ENCODE assay signal across 26 cellular contexts in genomic region chr11:119445850-119446249, GRCh38. TPM values are rescaled to one million over a fixed set of nuclear protein-coding genes. Genes with fewer than 3 reads are reported as not detected.
DNase-seq lines count a peak whose midpoint lies in the region; ATAC-seq and TF ChIP-seq lines count a peak whose summit lies in the region.
"Had no signal": no experiment of that assay in that cellular context is flagged by ENCODE, and none has a peak within 500 bp of the region (broad histone marks: within the 10 kb centered on the region; RNA-seq: fewer than 3 reads in every experiment).

No MANE protein-coding gene starts in this region.

- H3K4me3 ChIP-seq in GM23248 (no peak overlapping the region), esophagus muscularis mucosa (no peak overlapping the region), muscle layer of duodenum (ENCODE audit: low read depth in 1 of 2, low read length in 2 of 2) (no peak overlapping the region), suprapubic skin (no peak overlapping the region)
- H3K4me3 ChIP-seq: cardiac muscle cell, coronary artery, K562, left ventricle myocardium inferior, MG63 had no signal

- no peaks in the 10 kb centered on the region for H3K9me2 ChIP-seq in GM23248 (ENCODE audit: insufficient read depth)

- H3K27me3 ChIP-seq in GM23248 (replicated peaks; ENCODE audit: insufficient read depth): no peaks in the 10 kb centered on the region
- H3K27me3 ChIP-seq in esophagus muscularis mucosa: no peaks in the 10 kb centered on the region
- no peaks in the 10 kb centered on the region for H3K27me3 ChIP-seq in muscle layer of duodenum (ENCODE audit: low read depth, low read length)
- no peaks in the 10 kb centered on the region for H3K27me3 ChIP-seq in suprapubic skin
- H3K27me3 ChIP-seq: cardiac muscle cell, MG63 had no signal

- WGBS in GM23248 (ENCODE audit: low coverage in 1 of 2, low lambda C conversion rate in 2 of 2, missing lambda C conversion rate in 2 of 2), 2 experiments: 36 to 46% methylated on average over 4 of the region's 4 CpGs
- 50% methylated on average over 4 of the region's 4 CpGs for WGBS in esophagus muscularis mucosa
- WGBS in suprapubic skin: 61% methylated on average over 4 of the region's 4 CpGs

- peak overlapping the region; percentile 56 for H2AFZ ChIP-seq in GM23248

- H3K9me3 Mint-ChIP-seq in activated naive CD4-positive, alpha-beta T cell treated with anti-CD3 and anti-CD28 coated beads, Interleukin-2, amount 10 ng/mL, durations not matched to agents 7 days and 5 days: no peaks in the 10 kb centered on the region
- H3K9me3 Mint-ChIP-seq: activated CD4-positive, alpha-beta memory T cell treated with anti-CD3 and anti-CD28 coated beads for 36 hours; activated naive CD4-positive, alpha-beta T cell treated with anti-CD3 and anti-CD28 coated beads, Interleukin-2, amount 50 U/mL, for 24 hours; activated T-helper 17 cell treated with anti-CD3 and anti-CD28 coated beads, Interleukin-2, amount 50 U/mL, for 72 hours; effector memory CD8-positive, alpha-beta T cell; natural killer cell treated with Interleukin-12 subunit alpha and Interleukin-12 subunit beta and Interleukin-15 and Interleukin-18, amount 100 ng/mL, for 72 hours had no signal

- no peak overlapping the region for H3K9ac ChIP-seq in GM23248

- H3K36me3 Mint-ChIP-seq in activated naive CD4-positive, alpha-beta T cell treated with anti-CD3 and anti-CD28 coated beads, Interleukin-2, amount 10 ng/mL, durations not matched to agents 7 days and 5 days: no peaks in the 10 kb centered on the region
- H3K36me3 Mint-ChIP-seq: activated CD4-positive, alpha-beta memory T cell treated with anti-CD3 and anti-CD28 coated beads for 36 hours; CD4-positive, CD25-positive, alpha-beta regulatory T cell; natural killer cell treated with Interleukin-12 subunit alpha and Interleukin-12 subunit beta and Interleukin-15 and Interleukin-18, amount 100 ng/mL, for 72 hours had no signal

- H3K4me1 Mint-ChIP-seq in activated naive CD4-positive, alpha-beta T cell treated with anti-CD3 and anti-CD28 coated beads, Interleukin-2, amount 10 ng/mL, durations not matched to agents 7 days and 5 days: peaks cover 5% of the 10 kb centered on the region

- no peak for ATAC-seq in GM19463 (IDR thresholded peaks at IDR 0.05; ENCODE audit: unreplicated experiment)
- no peak for ATAC-seq in HG02798 (IDR thresholded peaks at IDR 0.05; ENCODE audit: poor library complexity, unreplicated experiment)
- ATAC-seq: activated T-helper 17 cell treated with anti-CD3 and anti-CD28 coated beads, Interleukin-2, amount 50 U/mL, for 72 hours; effector memory CD8-positive, alpha-beta T cell; K562; natural killer cell treated with Interleukin-12 subunit alpha and Interleukin-12 subunit beta and Interleukin-15 and Interleukin-18, amount 100 ng/mL, for 72 hours had no signal

- no peak overlapping the region for H3K4me3 Mint-ChIP-seq in activated naive CD4-positive, alpha-beta T cell treated with anti-CD3 and anti-CD28 coated beads, Interleukin-2, amount 10 ng/mL, durations not matched to agents 7 days and 5 days
- H3K4me3 Mint-ChIP-seq: activated CD4-positive, alpha-beta memory T cell treated with anti-CD3 and anti-CD28 coated beads for 36 hours; activated naive CD4-positive, alpha-beta T cell treated with anti-CD3 and anti-CD28 coated beads, Interleukin-2, amount 50 U/mL, for 24 hours; activated T-helper 17 cell treated with anti-CD3 and anti-CD28 coated beads, Interleukin-2, amount 50 U/mL, for 72 hours; CD4-positive, CD25-positive, alpha-beta regulatory T cell; effector memory CD8-positive, alpha-beta T cell; natural killer cell treated with Interleukin-12 subunit alpha and Interleukin-12 subunit beta and Interleukin-15 and Interleukin-18, amount 100 ng/mL, for 72 hours had no signal

- H3K27ac ChIP-seq in GM23248 (peak overlapping the region; percentile 19; the same call in 1 of the 2 replicates), esophagus muscularis mucosa (replicated peaks in 1 of 4) (peak overlapping the region in 2 of 4 donors; percentile 31 to 80), muscle layer of duodenum (ENCODE audit: low read length) (peak overlapping the region; percentile 70), suprapubic skin (peak overlapping the region; percentile 36)
- H3K27ac ChIP-seq: cardiac muscle cell, coronary artery, left ventricle myocardium inferior, RWPE1 had no signal

- no peaks in the 10 kb centered on the region for H3K79me2 ChIP-seq in GM23248 (ENCODE audit: insufficient read depth)

- no peaks in the 10 kb centered on the region for H3K9me3 ChIP-seq in GM23248 (ENCODE audit: low read depth)
- H3K9me3 ChIP-seq in esophagus muscularis mucosa: no peaks in the 10 kb centered on the region
- H3K9me3 ChIP-seq in muscle layer of duodenum (ENCODE audit: control insufficient read depth in 1 of 2, low read length in 2 of 2): no peaks in the 10 kb centered on the region
- no peaks in the 10 kb centered on the region for H3K9me3 ChIP-seq in suprapubic skin
- H3K9me3 ChIP-seq: left ventricle myocardium inferior, MG63 had no signal

- no peaks in the 10 kb centered on the region for H3F3A ChIP-seq in GM23248 (ENCODE audit: insufficient read depth)

- peaks cover 29% of the 10 kb centered on the region for H3K27me3 Mint-ChIP-seq in activated naive CD4-positive, alpha-beta T cell treated with anti-CD3 and anti-CD28 coated beads, Interleukin-2, amount 10 ng/mL, durations not matched to agents 7 days and 5 days

- TF ChIP-seq CTCF in esophagus muscularis mucosa (IDR thresholded peaks at IDR 0.05): no peak
- TF ChIP-seq CTCF in suprapubic skin (IDR thresholded peaks at IDR 0.05): no peak

- intact Hi-C loops in esophagus muscularis mucosa (cut with DNase I): no loop called here

- H3K36me3 ChIP-seq in GM23248 (ENCODE audit: low read depth) (no peaks in the 10 kb centered on the region), esophagus muscularis mucosa (no peaks in the 10 kb centered on the region), muscle layer of duodenum (ENCODE audit: control insufficient read depth in 1 of 2, insufficient read depth in 2 of 2, low read length in 2 of 2) (no peaks in the 10 kb centered on the region), suprapubic skin (no peaks in the 10 kb centered on the region)
- H3K36me3 ChIP-seq: cardiac muscle cell, left ventricle myocardium inferior, MG63 had no signal

- H3K4me2 ChIP-seq in GM23248 (ENCODE audit: unreplicated experiment): peak overlapping the region; percentile 32

- H3K27ac Mint-ChIP-seq in activated naive CD4-positive, alpha-beta T cell treated with anti-CD3 and anti-CD28 coated beads, Interleukin-2, amount 10 ng/mL, durations not matched to agents 7 days and 5 days: no peak overlapping the region
- H3K27ac Mint-ChIP-seq: activated CD4-positive, alpha-beta memory T cell treated with anti-CD3 and anti-CD28 coated beads for 36 hours; activated naive CD4-positive, alpha-beta T cell treated with anti-CD3 and anti-CD28 coated beads, Interleukin-2, amount 50 U/mL, for 24 hours; activated T-helper 17 cell treated with anti-CD3 and anti-CD28 coated beads, Interleukin-2, amount 50 U/mL, for 72 hours; effector memory CD8-positive, alpha-beta T cell; natural killer cell treated with Interleukin-12 subunit alpha and Interleukin-12 subunit beta and Interleukin-15 and Interleukin-18, amount 100 ng/mL, for 72 hours had no signal

- H4K20me1 ChIP-seq in GM23248 (ENCODE audit: insufficient read depth): no peaks in the 10 kb centered on the region

- TF ChIP-seq POLR2A in esophagus muscularis mucosa (IDR thresholded peaks at IDR 0.05; ENCODE audit: low read depth): no peak
- no peak for TF ChIP-seq POLR2A in suprapubic skin (IDR thresholded peaks at IDR 0.05)

- TF ChIP-seq EP300 in esophagus muscularis mucosa (IDR thresholded peaks at IDR 0.05) (no peak), suprapubic skin (IDR thresholded peaks at IDR 0.05) (no peak)

- CTCF ChIA-PET in activated naive CD4-positive, alpha-beta T cell treated with anti-CD3 and anti-CD28 coated beads, Interleukin-2, amount 10 ng/mL, durations not matched to agents 7 days and 5 days (lab: Charles Lee): interaction anchor here (0.6 kb wide), 1 partner anchor 9 kb away, joined by 3 read pairs; no protein-coding TSS in a partner anchor

- peaks cover 13% of the 10 kb centered on the region; the same call in 1 of the 2 replicates for H3K4me1 ChIP-seq in GM23248 (ENCODE audit: insufficient read depth)
- peaks cover 0 to 29% (median 22%) of the 10 kb centered on the region in 4 donors for H3K4me1 ChIP-seq in esophagus muscularis mucosa
- H3K4me1 ChIP-seq in muscle layer of duodenum (ENCODE audit: control insufficient read depth in 1 of 2, insufficient read depth in 2 of 2, low read length in 2 of 2): peaks cover 3 to 10% of the 10 kb centered on the region in 2 donors
- H3K4me1 ChIP-seq in suprapubic skin: peaks cover 12% of the 10 kb centered on the region
- H3K4me1 ChIP-seq: left ventricle myocardium inferior had no signal

- in situ Hi-C loops in GM23248 (cut with MboI): no loop called here

- peak; percentile 54 for DNase-seq in GM23248
- DNase-seq in esophagus muscularis mucosa (ENCODE audit: extremely low spot score): peak; percentile 50
- DNase-seq in suprapubic skin (ENCODE audit: low spot score in 2 of 2): no peak
- DNase-seq in NK-92 (lab: John Stamatoyannopoulos, UW; ENCODE audit: unreplicated experiment): no peak
- DNase-seq in activated naive CD4-positive, alpha-beta T cell treated with anti-CD3 and anti-CD28 coated beads, Interleukin-2, amount 10 ng/mL, durations not matched to agents 7 days and 5 days: no peak
- DNase-seq: activated CD4-positive, alpha-beta memory T cell treated with anti-CD3 and anti-CD28 coated beads for 36 hours; CD4-positive, CD25-positive, alpha-beta regulatory T cell; effector memory CD8-positive, alpha-beta T cell; H7; left ventricle myocardium inferior; MG63; NCI-H1417; NCI-H446; NCI-H82; stimulated activated CD4-positive, alpha-beta T cell treated with anti-CD3 and anti-CD28 coated beads, Interleukin-2, amount 100 ng/mL, for 48 hours; T-helper 1 cell had no signal

RNA-seq across cellular contexts. Expression of gene THY1, which starts 22.9 kb away (rescaled TPM):
- 1,197 and 1,694 TPM in 2 replicates for total RNA-seq in GM23248 (2014; rRNA removed; shearing (Covaris generic))
- polyA plus RNA-seq in GM23248 (2016; fragmentation: Nextera tagmentation; extraction: Ambion mirVana): 1,640 and 1,703 TPM in 2 replicates
- 10 to 100 TPM; 13.3 to 70.1 (median 25.4) TPM for total RNA-seq in esophagus muscularis mucosa
- total RNA-seq in suprapubic skin: 10 to 100 TPM in 1 of 4 donors, 1 to 10 TPM in 3; 3.5 to 18.8 (median 6.9) TPM
- total RNA-seq: CD4-positive, CD25-positive, alpha-beta regulatory T cell; natural killer cell treated with Interleukin-12 subunit alpha and Interleukin-12 subunit beta and Interleukin-15 and Interleukin-18, amount 100 ng/mL, for 72 hours had no signal
- polyA plus RNA-seq: CD4-positive, CD25-positive, alpha-beta regulatory T cell; K562 had no signal

Comparison
In these comparisons a context has a peak if more than half of its experiments do, and no peak if none do; other contexts are left out.
1. DNase-seq: peak in GM23248 (single experiment) and esophagus muscularis mucosa (single experiment); none in suprapubic skin (0 of 2), NK-92 (single experiment) and activated naive CD4-positive, alpha-beta T cell treated with anti-CD3 and anti-CD28 coated beads, Interleukin-2, amount 10 ng/mL, durations not matched to agents 7 days and 5 days (single experiment).
2. RNA of gene THY1, which starts 22.9 kb away (total RNA-seq): 1,197 to 1,694 TPM in GM23248; 13.3 to 70.1 TPM in esophagus muscularis mucosa and 3.5 to 18.8 TPM in suprapubic skin; every median in the first group is over 10 times any median in the second.